ENCODE assay signal across 21 cellular contexts in genomic region chr10:73084209-73084608, GRCh38. TPM values are rescaled to one million over a fixed set of nuclear protein-coding genes. Genes with fewer than 3 reads are reported as not detected.
A peak's percentile ranks its signal among the peaks of the same experiment; 100 is the strongest.
DNase-seq lines count a peak whose midpoint lies in the region; ATAC-seq and TF ChIP-seq lines count a peak whose summit lies in the region.
"Had no signal": no experiment of that assay in that cellular context is flagged by ENCODE, and none has a peak within 500 bp of the region (broad histone marks: within the 10 kb centered on the region; RNA-seq: fewer than 3 reads in every experiment).

No MANE protein-coding gene starts in this region.

- H3K27me3 ChIP-seq in SK-N-SH (ENCODE audit: insufficient read depth): no peaks in the 10 kb centered on the region
- H3K27me3 ChIP-seq in psoas muscle (ENCODE audit: insufficient read depth in 3 of 3, low read length in 2 of 3): no peaks in the 10 kb centered on the region
- H3K27me3 ChIP-seq in BE2C: no peaks in the 10 kb centered on the region
- no peaks in the 10 kb centered on the region for H3K27me3 ChIP-seq in body of pancreas
- H3K27me3 ChIP-seq: BLaER1 treated with 17β-estradiol and CSF1 and Interleukin-3, amounts not matched to agents 10 nM and 100 nM had no signal

- no peak overlapping the region for H3K9ac ChIP-seq in SK-N-SH
- H3K9ac ChIP-seq: BLaER1 treated with 17β-estradiol and CSF1 and Interleukin-3, amounts not matched to agents 10 nM and 100 nM had no signal

- H3K9me3 ChIP-seq in SK-N-SH (no peaks in the 10 kb centered on the region), psoas muscle (no peaks in the 10 kb centered on the region), BE2C (no peaks in the 10 kb centered on the region), body of pancreas (no peaks in the 10 kb centered on the region)
- H3K9me3 ChIP-seq: BLaER1 treated with 17β-estradiol and CSF1 and Interleukin-3, amounts not matched to agents 10 nM and 100 nM; HAP-1 had no signal

- no peak for TF ChIP-seq CTCF in SK-N-SH (IDR thresholded peaks at IDR 0.05)
- no peak for TF ChIP-seq CTCF in WTC11 (IDR thresholded peaks at IDR 0.05)
- TF ChIP-seq CTCF in psoas muscle (IDR thresholded peaks at IDR 0.05): no peak
- TF ChIP-seq CTCF in BE2C (IDR thresholded peaks at IDR 0.05; ENCODE audit: low read depth, low read length): no peak
- no peak for TF ChIP-seq CTCF in body of pancreas (IDR thresholded peaks at IDR 0.05)

- no peak for TF ChIP-seq EP300 in SK-N-SH (IDR thresholded peaks at IDR 0.05; ENCODE audit: borderline replicate concordance in 1 of 2, low read depth in 1 of 2, low read length in 1 of 2)

- POLR2A ChIA-PET in SK-N-SH (lab: Yijun Ruan, JAX): no interaction called here
- POLR2A ChIA-PET in WTC11 (lab: Charles Lee): interaction anchor here (0.7 kb wide), 1 partner anchor 10 kb away, joined by 3 read pairs; no protein-coding TSS in a partner anchor

- no peak for TF ChIP-seq POLR2A in body of pancreas (IDR thresholded peaks at IDR 0.05)

- H3K4me3 ChIP-seq in SK-N-SH (ENCODE audit: low read depth in 2 of 2, low read length in 1 of 2) (no peak overlapping the region), psoas muscle (no peak overlapping the region), BE2C (ENCODE audit: low read depth, low read length) (no peak overlapping the region), body of pancreas (no peak overlapping the region)
- H3K4me3 ChIP-seq: BLaER1 treated with 17β-estradiol and CSF1 and Interleukin-3, amounts not matched to agents 10 nM and 100 nM; GM12878; GM23338; HAP-1 had no signal

- TF ChIP-seq RAD21 in SK-N-SH (IDR thresholded peaks at IDR 0.05; ENCODE audit: low read length): no peak

- intact Hi-C loops in left ventricle myocardium superior (cut with micrococcal nuclease): no loop called here
- intact Hi-C loops in Right ventricle myocardium superior (cut with DNase I): no loop called here
- intact Hi-C loops in psoas muscle (cut with DNase I): no loop called here
- intact Hi-C loops in body of pancreas (cut with DNase I): no loop called here

- H3K79me2 ChIP-seq in SK-N-SH (ENCODE audit: insufficient read depth): peaks cover 95% of the 10 kb centered on the region

- H3K36me3 ChIP-seq in SK-N-SH (replicated peaks in 1 of 2; ENCODE audit: control insufficient read depth in 1 of 2, insufficient read depth in 2 of 2, low read length in 1 of 2) (peaks cover 0 to 3% of the 10 kb centered on the region in 2 experiments), psoas muscle (ENCODE audit: insufficient read depth in 1 of 2, low read depth in 1 of 2) (no peaks in the 10 kb centered on the region), BE2C (no peaks in the 10 kb centered on the region), body of pancreas (replicated peaks in 1 of 2; ENCODE audit: insufficient read depth in 1 of 2, low read depth in 2 of 2) (no peaks in the 10 kb centered on the region)
- H3K36me3 ChIP-seq: HAP-1 had no signal

- CTCF ChIA-PET in SK-N-SH (lab: Yijun Ruan, JAX): interaction anchor here (1.4 to 1.8 kb wide), 3 partner anchors 11 to 22 kb away, joined by 3 to 5 read pairs (median 4); partner anchors contain the start of gene P4HA1
- CTCF ChIA-PET in WTC11 (lab: Charles Lee): interaction anchor here (1.2 kb wide), 1 partner anchor 13 kb away, joined by 3 read pairs; the partner anchor contains the start of gene P4HA1

- no peak overlapping the region for H2AFZ ChIP-seq in SK-N-SH (ENCODE audit: low read depth)
- H2AFZ ChIP-seq: GM23338 had no signal

- H3K9me2 ChIP-seq in SK-N-SH: no peaks in the 10 kb centered on the region

- peaks cover 5% of the 10 kb centered on the region for H3K4me1 Mint-ChIP-seq in WTC11
- H3K4me1 Mint-ChIP-seq: GM23338 had no signal

- DNase-seq in SK-N-SH (no peak), left ventricle myocardium superior (no peak), Right ventricle myocardium superior (no peak), WTC11 (ENCODE audit: low spot score) (no peak), psoas muscle (no peak), BE2C (no peak), body of pancreas (no peak)
- DNase-seq: CD4-positive, alpha-beta T cell; CD8-positive, alpha-beta memory T cell; DMS 273 treated with DMSO at 0.1 percent for 48 hours; DMS79; EL; GDM1 had no signal

- 93% methylated on average over 5 of the region's 5 CpGs for WGBS in SK-N-SH (ENCODE audit: low lambda C conversion rate)
- 73 to 78% (median 76%) methylated on average over 5 of the region's 5 CpGs for WGBS in psoas muscle, 3 donors
- whole genome bisulfite sequencing in body of pancreas, 2 donors: 90 to 92% methylated on average over 5 of the region's 5 CpGs

- H3K4me3 Mint-ChIP-seq in WTC11: no peak overlapping the region
- H3K4me3 Mint-ChIP-seq: B cell; CD14-positive monocyte; CD4-positive, alpha-beta T cell; CD8-positive, alpha-beta memory T cell; GM23338 had no signal

- peaks cover 0 to 13% of the 10 kb centered on the region in 2 experiments; a peak in 1 of 4 replicates for H3K4me1 ChIP-seq in SK-N-SH (ENCODE audit: control insufficient read depth in 1 of 2, insufficient read depth in 2 of 2, low read depth in 1 of 2, low read length in 1 of 2)
- H3K4me1 ChIP-seq in psoas muscle: peaks cover 28% of the 10 kb centered on the region
- H3K4me1 ChIP-seq in BE2C: no peaks in the 10 kb centered on the region
- H3K4me1 ChIP-seq in body of pancreas: peaks cover 41% of the 10 kb centered on the region
- H3K4me1 ChIP-seq: HAP-1 had no signal

- no peak for ATAC-seq in SK-N-SH treated with all-trans-retinoic acid at 6 μM for 48 hours
- ATAC-seq in left ventricle myocardium superior: peak; percentile 14
- ATAC-seq in Right ventricle myocardium superior (ENCODE audit: poor library complexity): no peak
- no peak for ATAC-seq in WTC11
- ATAC-seq in psoas muscle: peak in 1 of 4 donors; percentile 18
- no peak for ATAC-seq in body of pancreas
- ATAC-seq: GM12878, GM23338 had no signal

- H3F3A ChIP-seq in SK-N-SH (replicated peaks; ENCODE audit: insufficient read depth): peaks cover 17% of the 10 kb centered on the region

- no peak overlapping the region for H3K27ac Mint-ChIP-seq in WTC11
- H3K27ac Mint-ChIP-seq: B cell; CD14-positive monocyte; CD4-positive, alpha-beta T cell; CD8-positive, alpha-beta memory T cell; GM23338 had no signal

- H3K27ac ChIP-seq in SK-N-SH (ENCODE audit: low read depth in 2 of 2, low read length in 1 of 2) (no peak overlapping the region), psoas muscle (peak overlapping the region; percentile 31), body of pancreas (no peak overlapping the region)
- H3K27ac ChIP-seq: 22Rv1; BLaER1 treated with 17β-estradiol and CSF1 and Interleukin-3, amounts not matched to agents 10 nM and 100 nM had no signal

- H4K20me1 ChIP-seq in SK-N-SH (ENCODE audit: insufficient read depth): peaks cover 25% of the 10 kb centered on the region

- no peaks in the 10 kb centered on the region for H3K9me3 Mint-ChIP-seq in WTC11
- H3K9me3 Mint-ChIP-seq: CD14-positive monocyte; CD4-positive, alpha-beta T cell; CD8-positive, alpha-beta memory T cell; GM23338 had no signal

- H3K36me3 Mint-ChIP-seq in WTC11: no peaks in the 10 kb centered on the region

- H3K4me2 ChIP-seq in SK-N-SH: peak overlapping the region; percentile 24; the same call in 1 of the 2 replicates
- H3K4me2 ChIP-seq: BLaER1 treated with 17β-estradiol and CSF1 and Interleukin-3, amounts not matched to agents 10 nM and 100 nM; GM23338 had no signal

- H3K27me3 Mint-ChIP-seq in WTC11 (ENCODE audit: low read depth): no peaks in the 10 kb centered on the region
- H3K27me3 Mint-ChIP-seq: B cell; CD4-positive, alpha-beta T cell; CD8-positive, alpha-beta memory T cell had no signal

TF ChIP-seq in SK-N-SH treated with all-trans-retinoic acid at 6 μM for 48 hours, 23 proteins besides CTCF, POLR2A, EP300 and RAD21 (continues in another document):
- TF ChIP-seq ZFP3 (CRISPR knock-in tag; IDR thresholded peaks at IDR 0.05) (no peak), GLIS3 (CRISPR knock-in tag; IDR thresholded peaks at IDR 0.05) (no peak), ZC3H10 (CRISPR knock-in tag; IDR thresholded peaks at IDR 0.05) (no peak)

TF ChIP-seq in WTC11, 78 proteins besides CTCF, POLR2A, EP300 and RAD21:
- TF ChIP-seq OVOL2 (CRISPR knock-in tag; IDR thresholded peaks at IDR 0.05; ENCODE audit: borderline replicate concordance) (no peak), ZNF121 (CRISPR knock-in tag; IDR thresholded peaks at IDR 0.05) (peak; percentile 87), CREB1 (CRISPR knock-in tag; IDR thresholded peaks at IDR 0.05) (no peak), TEAD4 (CRISPR knock-in tag; IDR thresholded peaks at IDR 0.05) (no peak)

RNA-seq across cellular contexts. Expression of gene P4HA1, which starts 12.5 kb away (rescaled TPM):
- polyA plus RNA-seq in SK-N-SH (2012; rRNA removed) (34.8 and 52.0 TPM in 2 replicates), psoas muscle (100 to 1,000 TPM in 1 of 3 donors, 10 to 100 TPM in 1, 1 to 10 TPM in 1; 6.2 to 262 (median 73.2) TPM)
- polyA plus RNA-seq in SK-N-SH (2012; cell fraction: cytosol; rRNA removed): 61.8 and 71.5 TPM in 2 replicates
- 14.7 and 39.7 TPM in 2 replicates for polyA plus RNA-seq in SK-N-SH (2012; cell fraction: nucleus; rRNA removed)
- total RNA-seq in left ventricle myocardium superior (75.0 TPM), Right ventricle myocardium superior (79.2 TPM), WTC11 (2021) (34.4 to 62.8 TPM (median 59.9 TPM) in 3 replicates), psoas muscle (100 to 1,000 TPM in 2 of 4 donors, 10 to 100 TPM in 2; 38.1 to 205 (median 82.3) TPM), body of pancreas (10 to 100 TPM; 11.9 to 21.5 TPM)
- 3.3 TPM for polyA plus RNA-seq in BE2C (2012; ENCODE audit: insufficient read depth, insufficient read length, low read depth)

RNA-seq across cellular contexts. Expression of gene NUDT13, which starts 26.0 kb away (rescaled TPM):
- polyA plus RNA-seq in SK-N-SH (2012; rRNA removed) (3.4 and 6.0 TPM in 2 replicates), psoas muscle (1 to 10 TPM in 2 of 3 donors, under 1 TPM in 1; 0.69 to 4.6 (median 3.7) TPM)
- polyA plus RNA-seq in SK-N-SH (2012; cell fraction: cytosol; rRNA removed): 3.7 and 4.1 TPM in 2 replicates
- polyA plus RNA-seq in SK-N-SH (2012; cell fraction: nucleus; rRNA removed): 7.0 and 14.1 TPM in 2 replicates
- total RNA-seq in left ventricle myocardium superior (4.5 TPM), Right ventricle myocardium superior (4.1 TPM), WTC11 (2021) (1.8 to 2.9 TPM (median 2.0 TPM) in 3 replicates), psoas muscle (1 to 10 TPM; 1.1 to 3.2 (median 2.3) TPM), body of pancreas (1 to 10 TPM; 2.3 to 3.3 TPM)
- polyA plus RNA-seq in BE2C (2012; ENCODE audit: insufficient read depth, insufficient read length, low read depth): 1.7 TPM
